ENCODE assay signal across 8 cellular contexts in the genomic region with DNA sequence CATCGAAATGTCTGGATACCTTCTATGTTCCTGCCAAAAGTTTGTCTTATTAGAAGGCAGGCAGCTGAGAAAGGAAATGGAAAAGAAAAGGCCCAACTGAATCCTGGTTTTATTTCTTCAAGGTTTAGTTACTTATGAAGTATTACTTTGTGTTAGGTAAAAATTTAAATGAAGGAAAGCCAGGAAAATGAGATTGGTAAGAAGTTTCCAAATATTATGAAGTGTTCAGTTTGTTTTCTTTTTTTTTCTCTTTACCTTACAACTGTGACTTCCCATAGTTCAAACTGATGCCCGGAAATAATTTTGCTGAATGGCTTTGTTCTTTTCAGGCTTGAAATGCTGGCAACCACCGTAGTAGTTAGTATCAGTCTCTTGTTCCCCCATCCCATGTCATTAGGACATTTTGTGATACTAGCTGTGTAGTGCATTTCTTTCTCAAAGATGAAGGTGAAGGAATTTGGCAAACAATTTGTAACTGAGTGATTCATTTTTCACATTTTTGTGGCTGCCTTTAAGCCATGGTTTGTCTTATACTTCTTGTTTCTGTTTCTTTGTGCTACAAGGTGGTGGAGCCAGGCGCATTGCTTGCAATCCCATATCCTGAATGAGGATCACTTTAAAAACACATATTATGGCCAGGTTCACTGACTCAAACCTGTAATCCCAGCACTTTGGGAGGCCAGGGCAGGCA. TPM values are rescaled to one million over a fixed set of nuclear protein-coding genes. Genes with fewer than 3 reads are reported as not detected.
DNase-seq lines count a peak whose midpoint lies in the region; ATAC-seq and TF ChIP-seq lines count a peak whose summit lies in the region.

No MANE protein-coding gene starts in this region.

- ATAC-seq in GM19324 (IDR thresholded peaks at IDR 0.05; ENCODE audit: low FRiP score, unreplicated experiment) (peak; percentile 33), HG03175 (IDR thresholded peaks at IDR 0.05; ENCODE audit: unreplicated experiment) (peak; percentile 68)

- peak overlapping the region; percentile 17 for H3K4me3 ChIP-seq in parathyroid adenoma (ENCODE audit: low read depth, low read length)

- TF ChIP-seq CTCF in parathyroid adenoma (IDR thresholded peaks at IDR 0.05), result no peak

- DNase-seq in A172 (ENCODE audit: low spot score), result peak; percentile 80
- DNase-seq in NCI-H345 (lab: John Stamatoyannopoulos, UW), result no peak
- DNase-seq in UCSD-AML1 (lab: John Stamatoyannopoulos, UW; ENCODE audit: unreplicated experiment), result no peak
- no peak for DNase-seq in middle frontal gyrus (ENCODE audit: extremely low spot score, low spot score)

- H3K27me3 ChIP-seq in parathyroid adenoma (ENCODE audit: control insufficient read depth, insufficient read depth, low read length), result no peaks in the 10 kb centered on the region

- H3K4me2 ChIP-seq in parathyroid adenoma (ENCODE audit: low read length), result peak overlapping the region; percentile 44

- H3K9ac ChIP-seq in parathyroid adenoma, result no peak overlapping the region

- peaks cover 10% of the 10 kb centered on the region for H3K79me2 ChIP-seq in parathyroid adenoma

- H3K27ac ChIP-seq in angular gyrus (ENCODE audit: low read depth, low read length) (peak overlapping the region; percentile 50), parathyroid adenoma (peak overlapping the region; percentile 45)

- no peaks in the 10 kb centered on the region for H3K36me3 ChIP-seq in parathyroid adenoma (ENCODE audit: control insufficient read depth, insufficient read depth, low read length)

- H2AFZ ChIP-seq in parathyroid adenoma, result peak overlapping the region; percentile 30

- peaks cover 8% of the 10 kb centered on the region for H3K4me1 ChIP-seq in parathyroid adenoma

- H3K9me3 ChIP-seq in parathyroid adenoma (ENCODE audit: control insufficient read depth, low read length), result no peaks in the 10 kb centered on the region

RNA-seq across cellular contexts. Expression of gene GPD2, which starts 40.5 kb away (rescaled TPM):
- 93.5 and 114 TPM in 2 replicates for total RNA-seq in A172 (2014; rRNA removed; shearing (Covaris generic))
